Comparison of ENCODE assay signal across 38 cellular contexts in the genomic region with DNA sequence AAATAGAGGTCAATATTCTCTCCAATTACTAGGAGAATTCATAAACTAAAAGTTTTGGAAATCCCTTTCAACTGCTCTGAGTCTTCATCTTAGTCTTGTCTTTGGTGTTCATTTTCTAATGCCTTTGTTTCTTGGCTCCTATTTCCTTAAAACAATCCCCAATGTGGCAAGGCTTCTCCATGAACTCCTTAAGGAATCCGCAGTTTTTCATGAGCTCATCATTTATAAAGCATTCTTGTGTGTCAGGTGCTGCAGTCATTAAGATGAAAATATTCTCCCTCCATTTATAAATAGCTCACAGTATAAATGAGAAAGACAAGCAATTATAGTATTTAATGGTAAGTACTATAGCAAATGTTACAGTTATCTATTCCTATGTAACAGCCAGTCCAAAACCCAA.
"Had no signal": no experiment of that assay in that cellular context is flagged by ENCODE, and none has a peak within 500 bp of the region (broad histone marks: within the 10 kb centered on the region; RNA-seq: fewer than 3 reads in every experiment).

No MANE protein-coding gene starts in this region.

- H3K27ac Mint-ChIP-seq: activated CD4-positive, alpha-beta memory T cell treated with anti-CD3 and anti-CD28 coated beads for 36 hours; activated CD4-positive, alpha-beta T cell treated with anti-CD3 and anti-CD28 coated beads, Interleukin-2, amount 10 ng/mL, durations not matched to agents 24 days and 14 days; activated CD8-positive, alpha-beta memory T cell treated with anti-CD3 and anti-CD28 coated beads, Interleukin-2, amount 10 ng/mL, durations not matched to agents 7 days and 5 days; activated CD8-positive, alpha-beta T cell treated with anti-CD3 and anti-CD28 coated beads, Interleukin-2, amount 10 ng/mL, durations not matched to agents 7 days and 5 days; activated naive CD4-positive, alpha-beta T cell treated with anti-CD3 and anti-CD28 coated beads for 36 hours; activated naive CD4-positive, alpha-beta T cell treated with anti-CD3 and anti-CD28 coated beads, Interleukin-2, amount 50 U/mL, for 24 hours; activated naive CD8-positive, alpha-beta T cell treated with anti-CD3 and anti-CD28 coated beads for 36 hours; activated naive CD8-positive, alpha-beta T cell treated with anti-CD3 and anti-CD28 coated beads, Interleukin-2, amount 50 U/mL, for 24 hours; activated T-helper 1 cell treated with anti-CD3 and anti-CD28 coated beads, Interleukin-12 subunit alpha, Interleukin-12 subunit beta, Interleukin-2, Interleukin-4 antibody, amounts not matched to agents 30 ng/mL and 10 ng/mL and 1 ng/mL, durations not matched to agents 14 hours and 24 hours and 36 hours; activated T-helper 2 cell treated with anti-CD3 and anti-CD28 coated beads, Interferon-gamma antibody, Interleukin-2, Interleukin-4, amounts not matched to agents 10 μg/mL and 5 μg/mL and 100 μg/mL, durations not matched to agents 14 hours and 24 hours and 36 hours; brain; T-cell; T-helper 17 cell; T-helper 2 cell treated with Interferon-gamma antibody and Interleukin-4, amounts not matched to agents 5 μg/mL and 100 μg/mL, for 36 hours had no signal

- H3K4me3 ChIP-seq: adrenal gland, breast epithelium, cardiac muscle cell, colonic mucosa had no signal

- H3K4me1 ChIP-seq: breast epithelium had no signal

- DNase-seq: activated CD4-positive, alpha-beta memory T cell treated with anti-CD3 and anti-CD28 coated beads for 36 hours; activated CD4-positive, alpha-beta T cell treated with anti-CD3 and anti-CD28 coated beads for 36 hours; activated CD4-positive, alpha-beta T cell treated with anti-CD3 and anti-CD28 coated beads, Interleukin-2, amount 10 ng/mL, durations not matched to agents 24 days and 14 days; activated CD4-positive, CD25-positive, alpha-beta regulatory T cell; activated CD4-positive, CD25-positive, alpha-beta regulatory T cell treated with anti-CD3 and anti-CD28 coated beads, Interleukin-2, amount 50 U/mL, for 72 hours; activated CD8-positive, alpha-beta memory T cell treated with anti-CD3 and anti-CD28 coated beads, Interleukin-2, amount 10 ng/mL, durations not matched to agents 7 days and 5 days; activated CD8-positive, alpha-beta memory T cell treated with anti-CD3 and anti-CD28 coated beads, Interleukin-2, amount 50 U/mL, for 4 hours; activated CD8-positive, alpha-beta T cell treated with anti-CD3 and anti-CD28 coated beads, Interleukin-2, amount 10 ng/mL, durations not matched to agents 7 days and 5 days; activated effector memory CD4-positive, alpha-beta T cell treated with anti-CD3 and anti-CD28 coated beads, Interleukin-2, amount 50 U/mL, for 16 hours; activated naive CD4-positive, alpha-beta T cell treated with anti-CD3 and anti-CD28 coated beads for 36 hours; activated naive CD8-positive, alpha-beta T cell treated with anti-CD3 and anti-CD28 coated beads for 36 hours; activated naive CD8-positive, alpha-beta T cell treated with anti-CD3 and anti-CD28 coated beads, Interleukin-2, amount 50 U/mL, for 24 hours; activated T-cell treated with anti-CD3 and anti-CD28 coated beads, Interleukin-2, amount 50 U/mL, for 1 hour; activated T-cell treated with anti-CD3 and anti-CD28 coated beads, Interleukin-2, amount 50 U/mL, for 48 hours; adrenal gland; amygdala; aorta; central memory CD4-positive, alpha-beta T cell; cerebellar nuclear complex; colonic mucosa; effector CD8-positive, alpha-beta T cell; foreskin fibroblast; head of caudate nucleus; T-cell; T-helper 17 cell; T1000 had no signal

- H3K27me3 ChIP-seq: adrenal gland, breast epithelium, cardiac muscle cell, colonic mucosa had no signal

- H3K36me3 ChIP-seq: adrenal gland, breast epithelium, cardiac muscle cell, colonic mucosa had no signal

- ATAC-seq: activated CD4-positive, alpha-beta T cell treated with anti-CD3 and anti-CD28 coated beads for 36 hours; activated CD8-positive, alpha-beta memory T cell treated with anti-CD3 and anti-CD28 coated beads, Interleukin-2, amount 10 ng/mL, durations not matched to agents 7 days and 5 days; activated CD8-positive, alpha-beta T cell treated with anti-CD3 and anti-CD28 coated beads, Interleukin-2, amount 10 ng/mL, durations not matched to agents 7 days and 5 days; activated naive CD8-positive, alpha-beta T cell treated with anti-CD3 and anti-CD28 coated beads, Interleukin-2, amount 50 U/mL, for 24 hours; esophagus mucosa; T-cell; T-helper 17 cell had no signal

- H3K36me3 Mint-ChIP-seq: activated CD4-positive, alpha-beta memory T cell treated with anti-CD3 and anti-CD28 coated beads for 36 hours; activated CD8-positive, alpha-beta memory T cell treated with anti-CD3 and anti-CD28 coated beads, Interleukin-2, amount 10 ng/mL, durations not matched to agents 7 days and 5 days; activated naive CD4-positive, alpha-beta T cell treated with anti-CD3 and anti-CD28 coated beads, Interleukin-2, amount 50 U/mL, for 24 hours; activated naive CD8-positive, alpha-beta T cell treated with anti-CD3 and anti-CD28 coated beads for 36 hours; brain; T-cell had no signal

- H3K27ac ChIP-seq: adrenal gland, breast epithelium, cardiac muscle cell, colonic mucosa, epithelial cell of prostate had no signal

- H3K9me3 Mint-ChIP-seq: activated CD4-positive, alpha-beta T cell treated with anti-CD3 and anti-CD28 coated beads, Interleukin-2, amount 10 ng/mL, durations not matched to agents 24 days and 14 days; activated naive CD4-positive, alpha-beta T cell treated with anti-CD3 and anti-CD28 coated beads for 36 hours; activated naive CD4-positive, alpha-beta T cell treated with anti-CD3 and anti-CD28 coated beads, Interleukin-2, amount 50 U/mL, for 24 hours; activated naive CD8-positive, alpha-beta T cell treated with anti-CD3 and anti-CD28 coated beads for 36 hours; activated naive CD8-positive, alpha-beta T cell treated with anti-CD3 and anti-CD28 coated beads, Interleukin-2, amount 50 U/mL, for 24 hours; activated T-helper 1 cell treated with anti-CD3 and anti-CD28 coated beads, Interleukin-12 subunit alpha, Interleukin-12 subunit beta, Interleukin-2, Interleukin-4 antibody, amounts not matched to agents 30 ng/mL and 10 ng/mL and 1 ng/mL, durations not matched to agents 14 hours and 24 hours and 36 hours; activated T-helper 2 cell treated with anti-CD3 and anti-CD28 coated beads, Interferon-gamma antibody, Interleukin-2, Interleukin-4, amounts not matched to agents 10 μg/mL and 5 μg/mL and 100 μg/mL, durations not matched to agents 14 hours and 24 hours and 36 hours; brain; T-cell; T-helper 2 cell treated with Interferon-gamma antibody and Interleukin-4, amounts not matched to agents 5 μg/mL and 100 μg/mL, for 36 hours had no signal

- H3K27me3 Mint-ChIP-seq: activated CD4-positive, alpha-beta memory T cell treated with anti-CD3 and anti-CD28 coated beads for 36 hours; activated CD4-positive, alpha-beta T cell treated with anti-CD3 and anti-CD28 coated beads for 36 hours; activated CD4-positive, alpha-beta T cell treated with anti-CD3 and anti-CD28 coated beads, Interleukin-2, amount 10 ng/mL, durations not matched to agents 24 days and 14 days; activated CD8-positive, alpha-beta memory T cell treated with anti-CD3 and anti-CD28 coated beads, Interleukin-2, amount 10 ng/mL, durations not matched to agents 7 days and 5 days; activated naive CD8-positive, alpha-beta T cell treated with anti-CD3 and anti-CD28 coated beads for 36 hours; T-helper 17 cell had no signal

- H3K4me3 Mint-ChIP-seq: activated CD4-positive, alpha-beta memory T cell treated with anti-CD3 and anti-CD28 coated beads for 36 hours; activated CD4-positive, alpha-beta T cell treated with anti-CD3 and anti-CD28 coated beads for 36 hours; activated CD4-positive, alpha-beta T cell treated with anti-CD3 and anti-CD28 coated beads, Interleukin-2, amount 10 ng/mL, durations not matched to agents 24 days and 14 days; activated CD8-positive, alpha-beta memory T cell treated with anti-CD3 and anti-CD28 coated beads, Interleukin-2, amount 10 ng/mL, durations not matched to agents 7 days and 5 days; activated CD8-positive, alpha-beta T cell treated with anti-CD3 and anti-CD28 coated beads, Interleukin-2, amount 10 ng/mL, durations not matched to agents 7 days and 5 days; activated naive CD4-positive, alpha-beta T cell treated with anti-CD3 and anti-CD28 coated beads for 36 hours; activated naive CD4-positive, alpha-beta T cell treated with anti-CD3 and anti-CD28 coated beads, Interleukin-2, amount 50 U/mL, for 24 hours; activated naive CD8-positive, alpha-beta T cell treated with anti-CD3 and anti-CD28 coated beads for 36 hours; activated naive CD8-positive, alpha-beta T cell treated with anti-CD3 and anti-CD28 coated beads, Interleukin-2, amount 50 U/mL, for 24 hours; activated T-helper 1 cell treated with anti-CD3 and anti-CD28 coated beads, Interleukin-12 subunit alpha, Interleukin-12 subunit beta, Interleukin-2, Interleukin-4 antibody, amounts not matched to agents 30 ng/mL and 10 ng/mL and 1 ng/mL, durations not matched to agents 14 hours and 24 hours and 36 hours; T-cell; T-helper 17 cell; T-helper 2 cell treated with Interferon-gamma antibody and Interleukin-4, amounts not matched to agents 5 μg/mL and 100 μg/mL, for 36 hours had no signal

- FAIRE-seq: endometrium, endothelial cell of umbilical vein, frontal cortex had no signal

- H3K9me3 ChIP-seq: adrenal gland, breast epithelium, colonic mucosa had no signal
